Comparison of ENCODE assay signal across 17 cellular contexts in the genomic region with DNA sequence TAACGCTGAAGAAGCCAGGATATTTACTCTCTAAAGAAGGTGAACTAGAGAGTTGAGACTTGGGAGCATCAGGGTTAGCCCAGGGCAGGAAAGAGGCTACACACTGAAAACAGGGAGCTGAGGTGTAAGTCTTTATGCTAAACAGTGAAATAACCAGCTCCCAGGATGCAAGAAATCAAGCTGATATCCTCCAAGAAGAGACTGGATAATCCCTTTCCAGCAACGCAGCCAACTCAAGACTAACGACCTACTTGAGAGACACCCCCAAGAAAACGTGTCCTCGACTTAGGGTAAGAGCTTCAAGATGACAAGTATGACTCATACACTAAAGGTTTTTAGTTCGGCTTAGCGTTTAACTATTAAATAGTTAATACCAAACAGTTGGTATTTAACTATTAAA.
DNase-seq lines count a peak whose midpoint lies in the region; ATAC-seq, FAIRE-seq and TF ChIP-seq lines count a peak whose summit lies in the region.
"Had no signal": no experiment of that assay in that cellular context is flagged by ENCODE, and none has a peak within 500 bp of the region (broad histone marks: within the 10 kb centered on the region; RNA-seq: fewer than 3 reads in every experiment).

No MANE protein-coding gene starts in this region.

- DNase-seq in Caki2 (ENCODE audit: low read depth) (peak; percentile 73), HT-29 (ENCODE audit: low spot score) (peak; percentile 7), kidney epithelial cell (ENCODE audit: low read depth) (peak; percentile 37), retinal pigment epithelial cell (ENCODE audit: low read depth) (peak; percentile 10), small intestine (no peak), heart right ventricle (no peak)
- DNase-seq: CD4-positive, alpha-beta T cell; DMS153; GF-D8; HCEC 1CT; HFFc6 had no signal

- H3K27me3 ChIP-seq in kidney epithelial cell (ENCODE audit: control insufficient read depth, insufficient read depth, low read length) (no peaks in the 10 kb centered on the region), small intestine (ENCODE audit: control insufficient read depth in 2 of 2, insufficient read depth in 2 of 2, low read length in 2 of 2) (no peaks in the 10 kb centered on the region), heart right ventricle (no peaks in the 10 kb centered on the region)
- H3K27me3 ChIP-seq: BLaER1 treated with 17β-estradiol and CSF1 and Interleukin-3, amounts not matched to agents 10 nM and 100 nM had no signal

- TF ChIP-seq CTCF in kidney epithelial cell (IDR thresholded peaks at IDR 0.05; ENCODE audit: insufficient read depth, low read length, poor library complexity, severe bottlenecking): no peak
- no peak for TF ChIP-seq CTCF in retinal pigment epithelial cell (conservative IDR thresholded peaks at IDR 0.05; ENCODE audit: low read depth, low read length)
- TF ChIP-seq CTCF in heart right ventricle (IDR thresholded peaks at IDR 0.05): no peak

- intact Hi-C loops in heart right ventricle (cut with DNase I): no loop called here

- no peak for FAIRE-seq in small intestine (lab: Jason Lieb, UNC)
- FAIRE-seq: D721Med, HepG2, HTR-8/SVneo had no signal

- H3K27ac ChIP-seq in small intestine (ENCODE audit: low read depth in 1 of 2, low read length in 1 of 2) (no peak overlapping the region), heart right ventricle (no peak overlapping the region)
- H3K27ac ChIP-seq: BLaER1 treated with 17β-estradiol and CSF1 and Interleukin-3, amounts not matched to agents 10 nM and 100 nM; KMS-11 had no signal

- H3K9me3 ChIP-seq in small intestine (ENCODE audit: control insufficient read depth, low read depth) (no peaks in the 10 kb centered on the region), heart right ventricle (peaks cover 0 to 26% (median 11%) of the 10 kb centered on the region in 11 donors)

- H3K4me3 ChIP-seq in kidney epithelial cell (ENCODE audit: low read depth, low read length): no peak overlapping the region
- no peak overlapping the region for H3K4me3 ChIP-seq in retinal pigment epithelial cell (ENCODE audit: low read length)
- no peak overlapping the region for H3K4me3 ChIP-seq in small intestine (ENCODE audit: low read depth in 1 of 2, low read length in 2 of 2)
- H3K4me3 ChIP-seq in heart right ventricle: no peak overlapping the region
- H3K4me3 ChIP-seq: BLaER1 treated with 17β-estradiol and CSF1 and Interleukin-3, amounts not matched to agents 10 nM and 100 nM had no signal

- no peaks in the 10 kb centered on the region for H3K4me1 ChIP-seq in small intestine (ENCODE audit: control insufficient read depth in 2 of 2, insufficient read depth in 1 of 2, low read depth in 1 of 2, low read length in 1 of 2)
- H3K4me1 ChIP-seq in heart right ventricle: no peaks in the 10 kb centered on the region
- H3K4me1 ChIP-seq: BLaER1 treated with 17β-estradiol and CSF1 and Interleukin-3, amounts not matched to agents 10 nM and 100 nM had no signal

- 79 to 90% (median 82%) methylated on average over 7 of the region's 7 CpGs for WGBS in small intestine, 3 donors
- WGBS in heart right ventricle, 2 donors: 78 to 82% methylated on average over 7 of the region's 7 CpGs

- H3K36me3 ChIP-seq in kidney epithelial cell (ENCODE audit: control insufficient read depth, insufficient read depth, low read length) (no peaks in the 10 kb centered on the region), small intestine (ENCODE audit: control insufficient read depth in 2 of 2, insufficient read depth in 2 of 2, low read length in 2 of 2) (peaks cover 0 to 2% of the 10 kb centered on the region in 2 donors), heart right ventricle (peaks cover 0 to 22% (median 8%) of the 10 kb centered on the region in 9 donors)

- in situ Hi-C loops in Caki2 (cut with HindIII; ENCODE audit: low pct_unique_long_range_greater_than_20kb, low sequenced_read_pairs): no loop called here

- ATAC-seq in HG03565 (IDR thresholded peaks at IDR 0.05; ENCODE audit: unreplicated experiment) (no peak), heart right ventricle (no peak)
- ATAC-seq: HepG2 had no signal

Comparison
In these comparisons a context has a peak if more than half of its experiments do, and no peak if none do; other contexts are left out.
1. DNase-seq: peak in Caki2 (single experiment), HT-29 (single experiment), kidney epithelial cell (single experiment) and retinal pigment epithelial cell (single experiment); none in small intestine (single experiment) and heart right ventricle (0 of 2).